8 cellular contexts compared by ENCODE assay signal in genomic region chr10:73810735-73811465, GRCh38. TPM values are rescaled to one million over a fixed set of nuclear protein-coding genes. Genes with fewer than 3 reads are reported as not detected.
A peak's percentile ranks its signal among the peaks of the same experiment; 100 is the strongest.
DNase-seq lines count a peak whose midpoint lies in the region; ATAC-seq, FAIRE-seq and TF ChIP-seq lines count a peak whose summit lies in the region.

No MANE protein-coding gene starts in this region.

- H3K4me2 ChIP-seq in keratinocyte (ENCODE audit: control insufficient read depth, extremely low read depth, insufficient read depth, low read depth, low read length) = peak overlapping the region; percentile 92

- H3K4me3 ChIP-seq in astrocyte of the spinal cord (ENCODE audit: low read depth, low read length) (peak overlapping the region; percentile 68), keratinocyte (ENCODE audit: control insufficient read depth in 2 of 3, extremely low read depth in 1 of 3, insufficient read depth in 2 of 3, low read depth in 1 of 3, low read length in 3 of 3) (peak overlapping the region; percentile 73 to 79 (median 76))

- H3K9me1 ChIP-seq in keratinocyte (ENCODE audit: control insufficient read depth, extremely low read depth, insufficient read depth, low read length) = no peaks in the 10 kb centered on the region

- H3K27ac ChIP-seq in keratinocyte (ENCODE audit: control insufficient read depth, insufficient read depth, low read length) = peak overlapping the region; percentile 62

- H3K79me2 ChIP-seq in keratinocyte (ENCODE audit: control insufficient read depth, insufficient read depth, low read length) = peaks cover 3% of the 10 kb centered on the region

- peaks cover 22 to 29% of the 10 kb centered on the region in 2 experiments for H3K36me3 ChIP-seq in keratinocyte (ENCODE audit: control insufficient read depth in 2 of 2, extremely low read depth in 1 of 2, insufficient read depth in 2 of 2, low read length in 2 of 2)

- peak overlapping the region; percentile 59 for H2AFZ ChIP-seq in keratinocyte (ENCODE audit: control insufficient read depth, low read length)

- no peak for TF ChIP-seq CTCF in astrocyte of the spinal cord (IDR thresholded peaks at IDR 0.05; ENCODE audit: low read depth, low read length)
- no peak for TF ChIP-seq CTCF in keratinocyte (optimal IDR thresholded peaks at IDR 0.05 in 1 of 3, IDR thresholded peaks at IDR 0.05 in 1 of 3, conservative IDR thresholded peaks at IDR 0.05 in 1 of 3; ENCODE audit: extremely low read depth in 1 of 3, insufficient read depth in 2 of 3, low read length in 3 of 3)

- FAIRE-seq in keratinocyte (lab: Jason Lieb, UNC) = no peak

- no peaks in the 10 kb centered on the region for H3K4me1 ChIP-seq in keratinocyte (ENCODE audit: control insufficient read depth, extremely low read depth, insufficient read depth, low read length)

- H3K9me3 ChIP-seq in keratinocyte (ENCODE audit: control insufficient read depth, low read depth, low read length) = no peaks in the 10 kb centered on the region

- peak; percentile 33 for ATAC-seq in HG03064 (IDR thresholded peaks at IDR 0.05; ENCODE audit: low read depth, unreplicated experiment)

- no peaks in the 10 kb centered on the region for H4K20me1 ChIP-seq in keratinocyte (ENCODE audit: control insufficient read depth, extremely low read depth, insufficient read depth, low read length)

- in situ Hi-C loops in astrocyte of the spinal cord (cut with HindIII; ENCODE audit: low sequenced_read_pairs) = no loop called here

- dilution Hi-C loops in keratinocyte (cut with MboI; ENCODE audit: extremely low pct_ligation_motif_present, low sequenced_read_pairs) = no loop called here

- H3K27me3 ChIP-seq in keratinocyte (ENCODE audit: control insufficient read depth, extremely low read depth, insufficient read depth, low read length) = no peaks in the 10 kb centered on the region

- DNase-seq in NCI-H82 (lab: John Stamatoyannopoulos, UW) (peak; percentile 30), NCI-H82 treated with DMSO at 0.1 percent for 48 hours (lab: John Stamatoyannopoulos, UW; ENCODE audit: unreplicated experiment) (no peak), T follicular helper cell (ENCODE audit: low read depth) (peak; percentile 42), astrocyte of the spinal cord (ENCODE audit: low read depth, low spot score) (peak; percentile 17), keratinocyte (ENCODE audit: low read depth, low spot score) (no peak), NCI-H2171 (lab: John Stamatoyannopoulos, UW) (no peak)
- DNase-seq in stimulated activated CD4-positive, alpha-beta T cell treated with anti-CD3 and anti-CD28 coated beads, Interleukin-4, amount 100 ng/mL, for 1 hour = peak; percentile 60

- peak overlapping the region; percentile 82 for H3K9ac ChIP-seq in keratinocyte (ENCODE audit: control insufficient read depth, extremely low read depth, insufficient read depth, low read length)

RNA-seq across cellular contexts. Expression of gene NDST2, which starts 0.5 kb away (rescaled TPM):
- 13.3 to 21.8 TPM (median 14.8 TPM) in 3 replicates for polyA plus RNA-seq in keratinocyte
- polyA plus RNA-seq in keratinocyte (2011; ENCODE audit: low read depth) = 6.1 TPM
- polyA plus RNA-seq in keratinocyte (2011; cell fraction: cytosol; rRNA removed) = 7.1 and 8.6 TPM in 2 replicates
- polyA plus RNA-seq in keratinocyte (2011; cell fraction: nucleus; rRNA removed) = 39.3 and 44.8 TPM in 2 replicates
- polyA plus RNA-seq in keratinocyte (2012; ENCODE audit: low replicate concordance) = 11.9 and 12.9 TPM in 2 replicates
- polyA minus RNA-seq in keratinocyte = 22.7 to 27.4 TPM (median 24.6 TPM) in 3 replicates
- polyA minus RNA-seq in keratinocyte (2011; cell fraction: cytosol; rRNA and poly(A)+ RNA removed) = 13.0 TPM
- 21.8 and 23.3 TPM in 2 replicates for polyA minus RNA-seq in keratinocyte (2011; cell fraction: nucleus; rRNA and poly(A)+ RNA removed)

RNA-seq across cellular contexts. Expression of gene ZSWIM8, which starts 25.5 kb away (rescaled TPM):
- 34.2 to 83.5 TPM (median 39.2 TPM) in 3 replicates for polyA plus RNA-seq in keratinocyte
- 39.5 TPM for polyA plus RNA-seq in keratinocyte (2011; ENCODE audit: low read depth)
- 26.0 and 40.6 TPM in 2 replicates for polyA plus RNA-seq in keratinocyte (2011; cell fraction: cytosol; rRNA removed)
- polyA plus RNA-seq in keratinocyte (2011; cell fraction: nucleus; rRNA removed) = 130 and 180 TPM in 2 replicates
- 45.9 and 88.6 TPM in 2 replicates for polyA plus RNA-seq in keratinocyte (2012; ENCODE audit: low replicate concordance)
- polyA minus RNA-seq in keratinocyte = 74.5 to 131 TPM (median 122 TPM) in 3 replicates
- 52.0 TPM for polyA minus RNA-seq in keratinocyte (2011; cell fraction: cytosol; rRNA and poly(A)+ RNA removed)
- polyA minus RNA-seq in keratinocyte (2011; cell fraction: nucleus; rRNA and poly(A)+ RNA removed) = 96.3 and 104 TPM in 2 replicates

RNA-seq across cellular contexts. Expression of gene CHCHD1, which starts 29.1 kb away (rescaled TPM):
- polyA plus RNA-seq in keratinocyte = 39.5 to 59.8 TPM (median 49.8 TPM) in 3 replicates
- polyA plus RNA-seq in keratinocyte (2011; ENCODE audit: low read depth) = 49.7 TPM
- polyA plus RNA-seq in keratinocyte (2011; cell fraction: cytosol; rRNA removed) = 26.6 and 41.9 TPM in 2 replicates
- polyA plus RNA-seq in keratinocyte (2011; cell fraction: nucleus; rRNA removed) = 14.0 and 21.6 TPM in 2 replicates
- 52.0 and 68.1 TPM in 2 replicates for polyA plus RNA-seq in keratinocyte (2012; ENCODE audit: low replicate concordance)
- 3.7 to 6.7 TPM (median 5.2 TPM) in 3 replicates for polyA minus RNA-seq in keratinocyte
- polyA minus RNA-seq in keratinocyte (2011; cell fraction: cytosol; rRNA and poly(A)+ RNA removed) = 10.2 TPM
- polyA minus RNA-seq in keratinocyte (2011; cell fraction: nucleus; rRNA and poly(A)+ RNA removed) = 2.2 and 2.6 TPM in 2 replicates

Comparison
In these comparisons a context has a peak if more than half of its experiments do, and no peak if none do; other contexts are left out.
1. DNase-seq: peak in NCI-H82 (single experiment), T follicular helper cell (single experiment), astrocyte of the spinal cord (single experiment) and stimulated activated CD4-positive, alpha-beta T cell treated with anti-CD3 and anti-CD28 coated beads, Interleukin-4, amount 100 ng/mL, for 1 hour (single experiment); none in NCI-H82 treated with DMSO at 0.1 percent for 48 hours (single experiment), keratinocyte (single experiment) and NCI-H2171 (single experiment).